Comparison of ENCODE assay signal across 1 cellular context in genomic region chr6:27332692-27333641, GRCh38.
TF ChIP-seq lines count a peak whose summit lies in the region.

No MANE protein-coding gene starts in this region.

TF ChIP-seq in K562, 482 proteins besides CTCF, POLR2A, EP300 and RAD21 (continued from another document and continues in another):
- TF ChIP-seq TBL1XR1 (IDR thresholded peaks at IDR 0.05; ENCODE audit: low read length in 2 of 2): peak in 1 of 2 experiments; percentile 89; a peak in 1 of 4 replicates
- TF ChIP-seq MTA2 (IDR thresholded peaks at IDR 0.05; ENCODE audit: low read depth): 0 out of 2 replicates have a peak, but pooled peaks have one; percentile 5
- TF ChIP-seq POLR3A (IDR thresholded peaks at IDR 0.05; ENCODE audit: borderline replicate concordance, extremely low read depth, insufficient read depth, insufficient read length): peak; percentile 99
- TF ChIP-seq HSF4 (CRISPR knock-in tag; IDR thresholded peaks at IDR 0.05; ENCODE audit: borderline replicate concordance): no peak
- TF ChIP-seq AFF4 (CRISPR knock-in tag; IDR thresholded peaks at IDR 0.05): peak; percentile 63; the same call in 1 of the 2 replicates
- TF ChIP-seq ZNF263 (CRISPR knock-in tag; IDR thresholded peaks at IDR 0.05; ENCODE audit: borderline replicate concordance): no peak
- 0 out of 2 replicates have a peak, but pooled peaks have one; percentile 67 for TF ChIP-seq OTX1 (CRISPR knock-in tag; IDR thresholded peaks at IDR 0.05)
- TF ChIP-seq E2F1 (CRISPR knock-in tag; IDR thresholded peaks at IDR 0.05): no peak; the same call in 1 of the 2 replicates
- no peak for TF ChIP-seq CEBPZ (IDR thresholded peaks at IDR 0.05; ENCODE audit: borderline replicate concordance, low read depth, low read length)
- no peak for TF ChIP-seq E2F3 (CRISPR knock-in tag; IDR thresholded peaks at IDR 0.05)
- TF ChIP-seq DNMT1 (IDR thresholded peaks at IDR 0.05): no peak
- TF ChIP-seq ZNF133 (CRISPR knock-in tag; IDR thresholded peaks at IDR 0.05): no peak
- peak; percentile 74; the same call in 1 of the 2 replicates for TF ChIP-seq ZNF274 (IDR thresholded peaks at IDR 0.05; ENCODE audit: borderline replicate concordance, low read depth, low read length)
- TF ChIP-seq TCF7 (IDR thresholded peaks at IDR 0.05; ENCODE audit: borderline replicate concordance): no peak
- no peak for TF ChIP-seq KLF6 (CRISPR knock-in tag; IDR thresholded peaks at IDR 0.05; ENCODE audit: borderline replicate concordance)
- no peak; the same call in none of the 2 replicates for TF ChIP-seq MAFG (tag; conservative IDR thresholded peaks at IDR 0.05)
- TF ChIP-seq RBM22 (IDR thresholded peaks at IDR 0.05; ENCODE audit: low read depth, low read length, poor library complexity, severe bottlenecking): peak; percentile 66
- peak; percentile 84 for TF ChIP-seq ZNF316 (IDR thresholded peaks at IDR 0.05)
- TF ChIP-seq ASH1L (IDR thresholded peaks at IDR 0.05; ENCODE audit: borderline replicate concordance, low read depth, partially characterized antibody): no peak
- TF ChIP-seq ZNF592 (IDR thresholded peaks at IDR 0.05): peak; percentile 95
- TF ChIP-seq EGR1 (conservative IDR thresholded peaks at IDR 0.05): no peak
- no peak for TF ChIP-seq ETV6 (IDR thresholded peaks at IDR 0.05; ENCODE audit: borderline replicate concordance in 1 of 2, low read depth in 2 of 2, low read length in 1 of 2)
- TF ChIP-seq ETV6 (CRISPR knock-in tag; IDR thresholded peaks at IDR 0.05; ENCODE audit: borderline replicate concordance): 0 out of 2 replicates have a peak, but pooled peaks have one; percentile 25
- peak; percentile 84 for TF ChIP-seq ZBTB5 (IDR thresholded peaks at IDR 0.05)
- TF ChIP-seq ATF7 (IDR thresholded peaks at IDR 0.05): peak; percentile 63
- TF ChIP-seq KAT7 (CRISPR knock-in tag; IDR thresholded peaks at IDR 0.05; ENCODE audit: borderline replicate concordance): 0 out of 2 replicates have a peak, but pooled peaks have one; percentile 72
- no peak for TF ChIP-seq CTCFL (IDR thresholded peaks at IDR 0.05; ENCODE audit: borderline replicate concordance, insufficient read depth, low read depth, low read length, poor library complexity, severe bottlenecking)
- no peak; the same call in 1 of the 2 replicates for TF ChIP-seq LEF1 (IDR thresholded peaks at IDR 0.05)
- no peak for TF ChIP-seq STAT6 (CRISPR knock-in tag; IDR thresholded peaks at IDR 0.05)
